17 cellular contexts compared by ENCODE assay signal in the genomic region with DNA sequence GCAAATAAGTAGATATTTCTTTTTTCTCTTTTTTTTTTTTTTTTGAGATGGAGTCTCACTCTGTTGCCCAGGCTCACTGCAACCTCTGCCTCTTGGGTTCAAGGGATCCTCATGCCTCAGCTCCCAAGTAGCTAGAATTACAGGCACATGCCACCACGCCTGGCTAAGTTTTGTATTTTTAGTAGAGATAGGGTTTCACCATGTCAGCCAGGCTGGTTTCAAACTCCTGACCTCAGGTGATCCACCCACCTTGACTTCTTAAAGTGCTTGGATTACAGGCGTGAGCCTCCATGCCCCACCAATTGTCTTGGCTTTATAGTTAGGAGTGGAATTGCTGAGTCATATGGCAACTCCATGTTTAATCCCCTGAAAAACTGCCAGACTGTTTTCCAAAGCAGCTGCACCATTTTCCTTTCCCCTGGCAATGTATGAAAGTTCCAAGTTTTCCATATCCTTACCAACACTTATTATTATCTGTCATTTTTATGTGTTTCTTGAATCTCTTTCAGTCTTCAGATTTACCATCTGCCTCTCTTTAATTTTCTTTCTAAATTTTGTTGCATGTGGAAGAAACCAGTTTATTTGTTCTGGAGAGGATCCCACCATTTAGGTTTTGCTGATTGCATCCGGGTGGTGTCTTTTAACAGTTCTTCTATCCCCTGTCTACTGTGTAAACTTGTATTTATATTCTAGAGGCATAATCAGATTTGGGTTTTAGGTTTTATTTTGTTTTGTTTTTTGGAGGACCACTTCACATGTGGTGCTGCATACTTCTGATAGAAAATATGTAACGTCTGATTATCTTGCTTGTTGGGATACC. TPM values are rescaled to one million over a fixed set of nuclear protein-coding genes. Genes with fewer than 3 reads are reported as not detected.
DNase-seq lines count a peak whose midpoint lies in the region; ATAC-seq and TF ChIP-seq lines count a peak whose summit lies in the region.
"Had no signal": no experiment of that assay in that cellular context is flagged by ENCODE, and none has a peak within 500 bp of the region (broad histone marks: within the 10 kb centered on the region; RNA-seq: fewer than 3 reads in every experiment).

No MANE protein-coding gene starts in this region.

- in situ Hi-C loops in GM13976 (cut with MboI; ENCODE audit: low sequenced_read_pairs, unreplicated experiment): loop anchor here (25.0 kb wide), 2 partner anchors 211 to 461 kb away; a partner anchor contains a TSS

- H3K27ac ChIP-seq in MM.1S (ENCODE audit: low read length) (no peak overlapping the region), psoas muscle (peak overlapping the region; percentile 91)
- H3K27ac ChIP-seq: 22Rv1, BLaER1, HL-60, RWPE1 had no signal

- H3K9me3 ChIP-seq in MM.1S (replicated peaks; ENCODE audit: insufficient read depth, low read length): no peaks in the 10 kb centered on the region
- H3K9me3 ChIP-seq in psoas muscle: peaks cover 8% of the 10 kb centered on the region

- no peak overlapping the region for H3K9ac ChIP-seq in MM.1S (ENCODE audit: low read length)
- H3K9ac ChIP-seq: BLaER1 had no signal

- no peaks in the 10 kb centered on the region for H3F3A ChIP-seq in MM.1S (ENCODE audit: insufficient read depth, low read length)

- no peak overlapping the region for H3K27ac Mint-ChIP-seq in activated T-helper 17 cell treated with anti-CD3 and anti-CD28 coated beads, Interleukin-2, amount 50 U/mL, for 72 hours

- peak overlapping the region; percentile 3 for H3K4me3 Mint-ChIP-seq in activated T-helper 17 cell treated with anti-CD3 and anti-CD28 coated beads, Interleukin-2, amount 50 U/mL, for 72 hours

- no peak for ATAC-seq in activated T-helper 17 cell treated with anti-CD3 and anti-CD28 coated beads, Interleukin-2, amount 50 U/mL, for 72 hours (replicated peaks)
- ATAC-seq in psoas muscle: peak; percentile 2 to 37 (median 10)
- ATAC-seq in sciatic nerve: no peak
- no peak for ATAC-seq in HG03039 (IDR thresholded peaks at IDR 0.05; ENCODE audit: unreplicated experiment)

- intact Hi-C loops in psoas muscle (cut with DNase I): loop anchor here in 1 of 2 donors (10.0 kb wide), 1 partner anchor 56 kb away; no protein-coding TSS in a partner anchor
- intact Hi-C loops in sciatic nerve (cut with DNase I): no loop called here

- DNase-seq in DMS 273 (lab: John Stamatoyannopoulos, UW; ENCODE audit: unreplicated experiment) (peak; percentile 30), DMS 273 treated with DMSO at 0.1 percent for 48 hours (lab: John Stamatoyannopoulos, UW) (no peak), MM.1S (no peak), psoas muscle (no peak), sciatic nerve (ENCODE audit: low spot score) (no peak), GM13976 (ENCODE audit: low spot score) (no peak)
- DNase-seq: CD8-positive, alpha-beta memory T cell; NCI-H1436; NCI-H2029; NCI-H510A treated with DMSO at 0.1 percent for 48 hours had no signal

- H3K4me2 ChIP-seq in MM.1S (ENCODE audit: low read depth, low read length): peak overlapping the region; percentile 27; the same call in 1 of the 2 replicates
- H3K4me2 ChIP-seq: BLaER1 had no signal

- peaks cover 5% of the 10 kb centered on the region for H3K9me3 Mint-ChIP-seq in activated T-helper 17 cell treated with anti-CD3 and anti-CD28 coated beads, Interleukin-2, amount 50 U/mL, for 72 hours

- no peaks in the 10 kb centered on the region for H3K9me2 ChIP-seq in MM.1S (replicated peaks; ENCODE audit: insufficient read depth, low read length)

- H3K36me3 ChIP-seq in MM.1S (replicated peaks; ENCODE audit: insufficient read depth, low read length) (no peaks in the 10 kb centered on the region), psoas muscle (ENCODE audit: insufficient read depth in 1 of 2, low read depth in 1 of 2) (peaks cover 0 to 6% of the 10 kb centered on the region in 2 donors)
- H3K36me3 ChIP-seq: BLaER1 had no signal

- H4K20me1 ChIP-seq in MM.1S (ENCODE audit: insufficient read depth, low read length): no peaks in the 10 kb centered on the region

- H3K27me3 ChIP-seq in MM.1S (replicated peaks; ENCODE audit: insufficient read depth, low read length): no peaks in the 10 kb centered on the region; the same call in 1 of the 2 replicates
- no peaks in the 10 kb centered on the region for H3K27me3 ChIP-seq in psoas muscle (ENCODE audit: insufficient read depth in 3 of 3, low read length in 2 of 3)

- no peaks in the 10 kb centered on the region for H3K36me3 Mint-ChIP-seq in activated T-helper 17 cell treated with anti-CD3 and anti-CD28 coated beads, Interleukin-2, amount 50 U/mL, for 72 hours (ENCODE audit: low read depth)

- H2AFZ ChIP-seq in MM.1S (ENCODE audit: low read length): no peak overlapping the region

- TF ChIP-seq CTCF in MM.1S (IDR thresholded peaks at IDR 0.05; ENCODE audit: low read length): no peak
- no peak for TF ChIP-seq CTCF in psoas muscle (IDR thresholded peaks at IDR 0.05)
- TF ChIP-seq CTCF in GM13976 (IDR thresholded peaks at IDR 0.05; ENCODE audit: borderline replicate concordance, control extremely low read depth, extremely low read depth, insufficient read depth, missing control alignments): no peak

- WGBS in psoas muscle, 3 donors: 52 to 61% (median 60%) methylated on average over 4 of the region's 4 CpGs

- peaks cover 5% of the 10 kb centered on the region for H3K4me1 ChIP-seq in MM.1S (ENCODE audit: low read length)
- peaks cover 13% of the 10 kb centered on the region for H3K4me1 ChIP-seq in psoas muscle

- H3K4me3 ChIP-seq in MM.1S (ENCODE audit: low read length): no peak overlapping the region
- H3K4me3 ChIP-seq in psoas muscle: peak overlapping the region; percentile 77
- H3K4me3 ChIP-seq: BLaER1 had no signal

- no peaks in the 10 kb centered on the region for H3K79me2 ChIP-seq in MM.1S (ENCODE audit: low read length)

- peaks cover 36% of the 10 kb centered on the region for H3K27me3 Mint-ChIP-seq in activated T-helper 17 cell treated with anti-CD3 and anti-CD28 coated beads, Interleukin-2, amount 50 U/mL, for 72 hours

- H3K4me1 Mint-ChIP-seq in activated T-helper 17 cell treated with anti-CD3 and anti-CD28 coated beads, Interleukin-2, amount 50 U/mL, for 72 hours: peaks cover 9% of the 10 kb centered on the region

RNA-seq across cellular contexts. Expression of a gene that starts 9.9 kb away (rescaled TPM):
- total RNA-seq in activated T-helper 17 cell treated with anti-CD3 and anti-CD28 coated beads, Interleukin-2, amount 50 U/mL, for 72 hours: 1 to 10 TPM; 2.6 to 4.2 TPM
- total RNA-seq in psoas muscle: 10 to 100 TPM in 3 of 4 donors, 1 to 10 TPM in 1; 9.7 to 15.2 (median 13.5) TPM
- 1 to 10 TPM in 2 of 3 donors, under 1 TPM in 1; 0.48 to 8.7 (median 8.5) TPM for polyA plus RNA-seq in psoas muscle
- total RNA-seq in sciatic nerve: 0.71 TPM
- polyA plus RNA-seq: CD8-positive, alpha-beta memory T cell had no signal

RNA-seq across cellular contexts. Expression of a gene that starts 15.9 kb away (rescaled TPM):
- total RNA-seq in activated T-helper 17 cell treated with anti-CD3 and anti-CD28 coated beads, Interleukin-2, amount 50 U/mL, for 72 hours: 10 to 100 TPM; 31.2 to 31.5 TPM
- 10 to 100 TPM; 22.7 to 92.8 (median 57.6) TPM for total RNA-seq in psoas muscle
- 10 to 100 TPM; 12.8 to 22.4 (median 21.6) TPM for polyA plus RNA-seq in psoas muscle
- 27.8 TPM for total RNA-seq in sciatic nerve

RNA-seq across cellular contexts. Expression of a gene that starts 17.0 kb away (rescaled TPM):
- 100 to 1,000 TPM; 153 to 167 TPM for total RNA-seq in activated T-helper 17 cell treated with anti-CD3 and anti-CD28 coated beads, Interleukin-2, amount 50 U/mL, for 72 hours
- total RNA-seq in psoas muscle (100 to 1,000 TPM; 145 to 346 (median 248) TPM), sciatic nerve (69.7 TPM)
- 100 to 1,000 TPM; 431 to 818 (median 460) TPM for polyA plus RNA-seq in psoas muscle

RNA-seq across cellular contexts. Expression of a gene that starts 25.8 kb away (rescaled TPM):
- total RNA-seq in activated T-helper 17 cell treated with anti-CD3 and anti-CD28 coated beads, Interleukin-2, amount 50 U/mL, for 72 hours: 1 to 10 TPM; 2.1 to 6.5 TPM
- total RNA-seq in psoas muscle: 1,000 to 10,000 TPM in 1 of 4 donors, 100 to 1,000 TPM in 3; 164 to 2,869 (median 749) TPM
- 100 to 1,000 TPM; 168 to 304 (median 293) TPM for polyA plus RNA-seq in psoas muscle
- total RNA-seq in sciatic nerve: 6.2 TPM
- polyA plus RNA-seq: CD8-positive, alpha-beta memory T cell had no signal

RNA-seq across cellular contexts. Expression of a gene that starts 32.5 kb away (rescaled TPM):
- not detected for total RNA-seq in activated T-helper 17 cell treated with anti-CD3 and anti-CD28 coated beads, Interleukin-2, amount 50 U/mL, for 72 hours
- 1 to 10 TPM in 1 of 4 donors, under 1 TPM in 1, not detected in 2; 0.53 to 3.3 TPM for total RNA-seq in psoas muscle
- polyA plus RNA-seq in psoas muscle: under 1 TPM; 0.65 to 0.78 (median 0.75) TPM
- total RNA-seq in sciatic nerve: not detected
- total RNA-seq: CD8-positive, alpha-beta memory T cell; Daoy had no signal
- polyA plus RNA-seq: CD8-positive, alpha-beta memory T cell had no signal

Comparison
In these comparisons a context has a peak if more than half of its experiments do, and no peak if none do; other contexts are left out.
1. ATAC-seq: peak in psoas muscle (4 of 4); none in activated T-helper 17 cell treated with anti-CD3 and anti-CD28 coated beads, Interleukin-2, amount 50 U/mL, for 72 hours (single experiment), sciatic nerve (single experiment) and HG03039 (single experiment).